ENCODE assay signal across 1 cellular context in the genomic region with DNA sequence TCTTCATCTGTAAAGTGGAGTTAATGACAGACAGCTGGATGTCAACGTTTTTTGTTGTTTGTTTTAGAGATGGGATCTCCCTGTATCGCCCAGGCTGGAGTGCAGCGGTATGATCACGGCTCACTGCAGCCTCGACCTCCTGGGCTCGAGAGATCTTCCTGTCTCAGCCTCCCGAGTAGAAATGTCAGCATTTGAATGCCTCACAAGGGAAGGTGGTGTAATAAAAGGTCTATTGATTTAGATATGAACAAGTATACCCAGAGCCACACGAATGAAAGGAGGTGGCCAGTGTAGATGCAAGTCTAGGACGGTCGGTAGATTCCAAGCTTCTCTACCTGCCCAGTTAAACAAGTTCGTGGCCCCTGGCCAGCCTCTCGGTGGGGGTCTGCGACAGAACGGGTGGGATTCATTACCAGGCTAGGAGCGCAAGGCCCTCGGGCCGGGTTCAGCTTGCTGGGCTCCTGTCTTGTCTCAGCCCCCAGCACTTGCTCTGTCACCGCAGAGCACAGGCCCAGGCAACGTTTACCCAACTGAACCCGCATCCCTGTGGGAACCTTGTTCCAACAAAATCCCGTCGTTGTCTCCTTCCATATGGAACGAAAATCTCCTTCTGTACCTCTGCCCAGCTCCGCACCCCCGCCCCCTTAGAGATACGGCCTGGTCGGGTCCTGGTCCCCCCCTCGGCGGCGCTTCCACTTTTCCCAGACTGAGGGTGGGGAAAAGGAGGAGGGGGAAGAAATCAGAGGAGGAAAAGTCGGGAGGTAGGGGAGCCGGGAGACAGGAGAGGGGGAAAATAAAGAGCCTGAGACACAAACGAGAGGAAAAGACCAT.
TF ChIP-seq lines count a peak whose summit lies in the region.

No MANE protein-coding gene starts in this region.

TF ChIP-seq in GM23338, 12 proteins besides CTCF, POLR2A, EP300 and RAD21 (continued from another document):
- TF ChIP-seq REST (IDR thresholded peaks at IDR 0.05; ENCODE audit: unreplicated experiment) (no peak), JUNB (IDR thresholded peaks at IDR 0.05; ENCODE audit: unreplicated experiment) (no peak)
